15 cellular contexts compared by ENCODE assay signal in the genomic region with DNA sequence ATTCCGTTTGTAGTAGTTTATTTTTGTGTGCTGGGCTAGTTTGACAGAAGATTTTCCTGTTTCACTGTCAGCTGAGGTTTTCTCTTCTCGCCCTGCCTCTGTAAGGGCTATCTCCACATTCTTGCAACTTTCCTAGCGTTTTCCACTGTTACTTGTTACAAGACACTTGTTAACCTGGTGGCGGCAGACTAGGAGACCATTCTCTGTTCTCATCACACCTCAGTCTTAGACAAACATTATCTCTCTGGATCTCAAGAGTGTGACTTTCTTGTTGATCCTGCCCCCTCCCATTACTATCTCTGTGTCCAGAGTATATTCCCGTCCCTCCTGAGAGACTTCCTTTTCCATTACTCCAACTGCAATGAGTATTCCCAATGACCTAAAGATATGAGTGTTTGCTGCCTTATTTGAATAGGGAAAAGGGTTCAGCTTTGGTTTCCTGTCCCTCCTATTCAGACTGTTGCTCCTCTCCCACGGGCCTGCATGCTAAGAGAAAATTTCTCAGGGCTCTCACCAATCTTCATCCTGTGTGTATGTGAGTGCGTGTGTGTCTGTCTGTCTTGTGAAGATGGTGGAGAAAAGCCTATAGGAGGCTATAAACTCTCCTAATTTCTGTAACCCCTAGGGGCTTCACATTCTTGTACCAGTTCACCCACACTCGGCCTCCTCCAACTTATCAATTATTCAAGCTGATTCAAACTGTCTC.
"Had no signal": no experiment of that assay in that cellular context is flagged by ENCODE, and none has a peak within 500 bp of the region (broad histone marks: within the 10 kb centered on the region; RNA-seq: fewer than 3 reads in every experiment).

No MANE protein-coding gene starts in this region.

- H3K4me3 ChIP-seq: cardiac muscle cell, thyroid gland had no signal

- H3K36me3 ChIP-seq: cardiac muscle cell, thyroid gland had no signal

- H3K27ac ChIP-seq: cardiac muscle cell, thyroid gland had no signal

- H3K9me3 ChIP-seq: thyroid gland had no signal

- H3K27me3 ChIP-seq: cardiac muscle cell, thyroid gland had no signal

- H3K4me1 ChIP-seq: thyroid gland had no signal

- DNase-seq: activated CD4-positive, alpha-beta T cell treated with anti-CD3 and anti-CD28 coated beads for 1 hour; activated CD4-positive, alpha-beta T cell treated with anti-CD3 and anti-CD28 coated beads, Interleukin-2, amount 50 U/mL, for 48 hours; activated CD8-positive, alpha-beta memory T cell treated with anti-CD3 and anti-CD28 coated beads, Interleukin-2, amount 10 ng/mL, durations not matched to agents 7 days and 5 days; activated gamma-delta T cell; activated T-cell treated with anti-CD3 and anti-CD28 coated beads, Interleukin-2, amount 50 U/mL, for 48 hours; left ventricle myocardium superior; natural killer cell; posterior cingulate gyrus; stimulated activated CD4-positive, alpha-beta T cell treated with anti-CD3 and anti-CD28 coated beads, Interleukin-2, amount 100 ng/mL, for 48 hours; SW 1271; thyroid gland had no signal

- ATAC-seq: activated CD8-positive, alpha-beta memory T cell treated with anti-CD3 and anti-CD28 coated beads, Interleukin-2, amount 10 ng/mL, durations not matched to agents 7 days and 5 days; activated naive CD4-positive, alpha-beta T cell treated with anti-CD3 and anti-CD28 coated beads, Interleukin-2, amount 50 U/mL, for 72 hours; esophagus mucosa; left ventricle myocardium superior; natural killer cell; stimulated activated memory B cell treated with anti-CD40 and anti-IgM and Interleukin-4, amounts not matched to agents 10 μg/mL and 1 μg/mL and 100 μg/mL, for 72 hours had no signal
